1 cellular context compared by ENCODE assay signal in genomic region chr1:9723068-9723805, GRCh38.
TF ChIP-seq lines count a peak whose summit lies in the region.

No MANE protein-coding gene starts in this region.

TF ChIP-seq in WTC11, 78 proteins besides CTCF, POLR2A, EP300 and RAD21 (continued from another document):
- TF ChIP-seq NR1H2 (CRISPR knock-in tag; IDR thresholded peaks at IDR 0.05) = no peak
- TF ChIP-seq TEAD1 (CRISPR knock-in tag; IDR thresholded peaks at IDR 0.05) = no peak
- no peak for TF ChIP-seq ZNF317 (CRISPR knock-in tag; IDR thresholded peaks at IDR 0.05; ENCODE audit: borderline replicate concordance, low read depth)
- no peak for TF ChIP-seq NR3C1 (CRISPR knock-in tag; conservative IDR thresholded peaks at IDR 0.05; ENCODE audit: low read depth)
- no peak for TF ChIP-seq ZNF138 (CRISPR knock-in tag; conservative IDR thresholded peaks at IDR 0.05)
- no peak for TF ChIP-seq ZNF532 (CRISPR knock-in tag; IDR thresholded peaks at IDR 0.05; ENCODE audit: borderline replicate concordance)
